In genomic region chr18:37166491-37166890, GRCh38 we compare ENCODE assay signal across 34 cellular contexts.
"Had no signal": no experiment of that assay in that cellular context is flagged by ENCODE, and none has a peak within 500 bp of the region (broad histone marks: within the 10 kb centered on the region; RNA-seq: fewer than 3 reads in every experiment).

No MANE protein-coding gene starts in this region.

- H3K4me3 ChIP-seq: adrenal gland, body of pancreas, gastrocnemius medialis, heart right ventricle, hepatocyte had no signal

- H3K9me3 ChIP-seq: adrenal gland, body of pancreas, gastrocnemius medialis, heart right ventricle had no signal

- H3K79me2 ChIP-seq: hepatocyte had no signal

- H3K4me1 ChIP-seq: adrenal gland, gastrocnemius medialis, heart right ventricle had no signal

- H3K27ac ChIP-seq: adrenal gland, body of pancreas, gastrocnemius medialis, heart right ventricle, hepatocyte, WERI-Rb-1 had no signal

- FAIRE-seq: colon, endometrium, endothelial cell of umbilical vein had no signal

- H3K4me2 ChIP-seq: hepatocyte had no signal

- DNase-seq: activated CD4-positive, alpha-beta memory T cell treated with anti-CD3 and anti-CD28 coated beads for 36 hours; activated CD4-positive, alpha-beta T cell treated with anti-CD3 and anti-CD28 coated beads for 36 hours; activated CD4-positive, alpha-beta T cell treated with anti-CD3 and anti-CD28 coated beads, Interleukin-2, amount 10 ng/mL, durations not matched to agents 24 days and 14 days; activated CD4-positive, CD25-positive, alpha-beta regulatory T cell; activated CD4-positive, CD25-positive, alpha-beta regulatory T cell treated with anti-CD3 and anti-CD28 coated beads, Interleukin-2, amount 50 U/mL, for 72 hours; activated CD8-positive, alpha-beta memory T cell treated with anti-CD3 and anti-CD28 coated beads, Interleukin-2, amount 10 ng/mL, durations not matched to agents 7 days and 5 days; activated CD8-positive, alpha-beta memory T cell treated with anti-CD3 and anti-CD28 coated beads, Interleukin-2, amount 50 U/mL, for 4 hours; activated CD8-positive, alpha-beta T cell treated with anti-CD3 and anti-CD28 coated beads, Interleukin-2, amount 10 ng/mL, durations not matched to agents 7 days and 5 days; activated effector memory CD4-positive, alpha-beta T cell treated with anti-CD3 and anti-CD28 coated beads, Interleukin-2, amount 50 U/mL, for 16 hours; activated naive CD4-positive, alpha-beta T cell treated with anti-CD3 and anti-CD28 coated beads for 36 hours; activated naive CD8-positive, alpha-beta T cell treated with anti-CD3 and anti-CD28 coated beads for 36 hours; activated naive CD8-positive, alpha-beta T cell treated with anti-CD3 and anti-CD28 coated beads, Interleukin-2, amount 50 U/mL, for 24 hours; activated T-cell treated with anti-CD3 and anti-CD28 coated beads, Interleukin-2, amount 50 U/mL, for 1 hour; activated T-cell treated with anti-CD3 and anti-CD28 coated beads, Interleukin-2, amount 50 U/mL, for 48 hours; adrenal gland; amygdala; aorta; body of pancreas; caudate nucleus; cortex of kidney; dermis blood vessel endothelial cell; effector CD4-positive, alpha-beta T cell; effector memory CD8-positive, alpha-beta T cell; foreskin fibroblast; gastrocnemius medialis; heart right ventricle; T-helper 17 cell; T1000 had no signal

- H3K36me3 ChIP-seq: adrenal gland, gastrocnemius medialis, WERI-Rb-1 had no signal

- H3K27me3 ChIP-seq: adrenal gland, body of pancreas, gastrocnemius medialis, heart right ventricle, hepatocyte had no signal

- ATAC-seq: activated CD4-positive, alpha-beta T cell treated with anti-CD3 and anti-CD28 coated beads for 36 hours; activated CD8-positive, alpha-beta memory T cell treated with anti-CD3 and anti-CD28 coated beads, Interleukin-2, amount 10 ng/mL, durations not matched to agents 7 days and 5 days; activated CD8-positive, alpha-beta T cell treated with anti-CD3 and anti-CD28 coated beads, Interleukin-2, amount 10 ng/mL, durations not matched to agents 7 days and 5 days; activated naive CD8-positive, alpha-beta T cell treated with anti-CD3 and anti-CD28 coated beads, Interleukin-2, amount 50 U/mL, for 24 hours; body of pancreas; effector memory CD8-positive, alpha-beta T cell; esophagus mucosa; gastrocnemius medialis; heart right ventricle; T-helper 17 cell had no signal

- H2AFZ ChIP-seq: hepatocyte had no signal
